20 cellular contexts compared by ENCODE assay signal in genomic region chr10:97547889-97548485, GRCh38. TPM values are rescaled to one million over a fixed set of nuclear protein-coding genes. Genes with fewer than 3 reads are reported as not detected.
DNase-seq lines count a peak whose midpoint lies in the region; ATAC-seq, FAIRE-seq and TF ChIP-seq lines count a peak whose summit lies in the region.
"Had no signal": no experiment of that assay in that cellular context is flagged by ENCODE, and none has a peak within 500 bp of the region (broad histone marks: within the 10 kb centered on the region; RNA-seq: fewer than 3 reads in every experiment).

No MANE protein-coding gene starts in this region.

- DNase-seq in NCI-H2227 treated with DMSO at 0.1 percent for 48 hours (lab: John Stamatoyannopoulos, UW) (peak; percentile 19), astrocyte (ENCODE audit: low read depth) (peak; percentile 45), heart right ventricle (no peak), sciatic nerve (ENCODE audit: low spot score) (no peak), tibial nerve (ENCODE audit: low spot score in 2 of 2) (no peak), NCI-H187 (lab: John Stamatoyannopoulos, UW) (no peak), DMS153 treated with DMSO at 0.1 percent for 48 hours (lab: John Stamatoyannopoulos, UW; ENCODE audit: unreplicated experiment) (no peak), NCI-H345 (lab: John Stamatoyannopoulos, UW) (no peak)
- DNase-seq: activated CD4-positive, alpha-beta T cell treated with anti-CD3 and anti-CD28 coated beads for 1 hour; central memory CD4-positive, alpha-beta T cell; effector CD4-positive, alpha-beta T cell; NCI-H1048; NCI-H774; stimulated activated CD4-positive, alpha-beta T cell treated with anti-CD3 and anti-CD28 coated beads, Interleukin-2, amount 100 ng/mL, for 24 hours had no signal

- H3K4me1 ChIP-seq in astrocyte (ENCODE audit: insufficient read depth, low read length) (peaks cover 22% of the 10 kb centered on the region), heart right ventricle (peaks cover 17 to 63% (median 50%) of the 10 kb centered on the region in 9 donors), tibial nerve (peaks cover 0 to 54% (median 18%) of the 10 kb centered on the region in 4 donors)

- H3K27me3 ChIP-seq in astrocyte (ENCODE audit: insufficient read depth, low read length) (no peaks in the 10 kb centered on the region), heart right ventricle (no peaks in the 10 kb centered on the region), tibial nerve (no peaks in the 10 kb centered on the region)
- H3K27me3 ChIP-seq: esophagus muscularis mucosa had no signal

- H3K9ac ChIP-seq in astrocyte (ENCODE audit: low read length): no peak overlapping the region

- 51 to 58% methylated on average over 6 of the region's 6 CpGs for WGBS in heart right ventricle, 2 donors
- 63 to 72% methylated on average over 6 of the region's 6 CpGs for WGBS in tibial nerve, 2 donors

- no peak for TF ChIP-seq POLR2A in tibial nerve (IDR thresholded peaks at IDR 0.05)

- no peak for TF ChIP-seq EP300 in tibial nerve (IDR thresholded peaks at IDR 0.05)

- no peak overlapping the region for H3K4me3 Mint-ChIP-seq in astrocyte (ENCODE audit: unreplicated experiment)
- H3K4me3 Mint-ChIP-seq: activated naive CD8-positive, alpha-beta T cell; activated T-helper 1 cell treated with anti-CD3 and anti-CD28 coated beads, Interleukin-12 subunit alpha, Interleukin-12 subunit beta, Interleukin-2, Interleukin-4 antibody, amounts not matched to agents 30 ng/mL and 10 ng/mL and 1 ng/mL, durations not matched to agents 14 hours and 24 hours and 36 hours; stimulated activated naive CD8-positive, alpha-beta T cell treated with anti-CD3 and anti-CD28 coated beads, Interleukin-15, Interleukin-2, amounts not matched to agents 100 ng/mL and 50 ng/mL, for 24 hours had no signal

- H3K79me2 ChIP-seq in astrocyte (ENCODE audit: insufficient read depth, low read length): peaks cover 52% of the 10 kb centered on the region

- intact Hi-C loops in heart right ventricle (cut with DNase I): loop anchor here in 2 of 10 donors (2.0 to 5.0 kb wide), 2 partner anchors 51 to 85 kb away; partner anchors contain the start of genes MMS19 (in 1 of the 2) and UBTD1 (in 1 of the 2)
- intact Hi-C loops in sciatic nerve (cut with DNase I): loop anchor here (10.0 kb wide), 1 partner anchor 927 kb away; no protein-coding TSS in a partner anchor

- H3K4me1 Mint-ChIP-seq in astrocyte (ENCODE audit: low read depth, unreplicated experiment): peaks cover 63% of the 10 kb centered on the region

- H3K27ac ChIP-seq in astrocyte (ENCODE audit: low read depth, low read length) (no peak overlapping the region), heart right ventricle (peak overlapping the region in 6 of 10 donors; percentile 42 to 81 (median 70)), tibial nerve (no peak overlapping the region)
- H3K27ac ChIP-seq: esophagus muscularis mucosa had no signal

- peaks cover 6% of the 10 kb centered on the region for H4K20me1 ChIP-seq in astrocyte (ENCODE audit: insufficient read depth, low read length)

- H3K4me3 ChIP-seq in astrocyte (ENCODE audit: insufficient read depth, low read depth, low read length) (no peak overlapping the region), heart right ventricle (no peak overlapping the region), tibial nerve (no peak overlapping the region)
- H3K4me3 ChIP-seq: esophagus muscularis mucosa had no signal

- ATAC-seq in heart right ventricle (peak in 6 of 8 donors; percentile 11 to 72 (median 28)), sciatic nerve (peak; percentile 23)

- peaks cover 7% of the 10 kb centered on the region for H3K36me3 Mint-ChIP-seq in astrocyte (ENCODE audit: low read depth, unreplicated experiment)
- H3K36me3 Mint-ChIP-seq: activated naive CD8-positive, alpha-beta T cell had no signal

- TF ChIP-seq CTCF in astrocyte (IDR thresholded peaks at IDR 0.05; ENCODE audit: insufficient read depth, low read depth, low read length) (no peak), heart right ventricle (IDR thresholded peaks at IDR 0.05) (no peak), tibial nerve (IDR thresholded peaks at IDR 0.05) (no peak)

- H3K9me3 Mint-ChIP-seq in astrocyte (ENCODE audit: unreplicated experiment): no peaks in the 10 kb centered on the region
- H3K9me3 Mint-ChIP-seq: activated T-helper 1 cell treated with anti-CD3 and anti-CD28 coated beads, Interleukin-12 subunit alpha, Interleukin-12 subunit beta, Interleukin-2, Interleukin-4 antibody, amounts not matched to agents 30 ng/mL and 10 ng/mL and 1 ng/mL, durations not matched to agents 14 hours and 24 hours and 36 hours; stimulated activated naive CD8-positive, alpha-beta T cell treated with anti-CD3 and anti-CD28 coated beads, Interleukin-15, Interleukin-2, amounts not matched to agents 100 ng/mL and 50 ng/mL, for 24 hours had no signal

- H2AFZ ChIP-seq in astrocyte (ENCODE audit: low read depth, low read length): no peak overlapping the region

- H3K9me3 ChIP-seq in astrocyte (ENCODE audit: insufficient read depth, low read depth, low read length) (no peaks in the 10 kb centered on the region), heart right ventricle (no peaks in the 10 kb centered on the region), tibial nerve (no peaks in the 10 kb centered on the region)
- H3K9me3 ChIP-seq: esophagus muscularis mucosa had no signal

- H3K27ac Mint-ChIP-seq in astrocyte (ENCODE audit: unreplicated experiment): peak overlapping the region; percentile 91
- H3K27ac Mint-ChIP-seq: activated naive CD8-positive, alpha-beta T cell; activated T-helper 1 cell treated with anti-CD3 and anti-CD28 coated beads, Interleukin-12 subunit alpha, Interleukin-12 subunit beta, Interleukin-2, Interleukin-4 antibody, amounts not matched to agents 30 ng/mL and 10 ng/mL and 1 ng/mL, durations not matched to agents 14 hours and 24 hours and 36 hours; stimulated activated naive CD8-positive, alpha-beta T cell treated with anti-CD3 and anti-CD28 coated beads, Interleukin-15, Interleukin-2, amounts not matched to agents 100 ng/mL and 50 ng/mL, for 24 hours had no signal

- FAIRE-seq in astrocyte (lab: Jason Lieb, UNC): peak; percentile 5

- H3K36me3 ChIP-seq in astrocyte (ENCODE audit: insufficient read depth, low read length) (no peaks in the 10 kb centered on the region), heart right ventricle (no peaks in the 10 kb centered on the region), tibial nerve (no peaks in the 10 kb centered on the region)
- H3K36me3 ChIP-seq: esophagus muscularis mucosa had no signal

- peak overlapping the region; percentile 17 for H3K4me2 ChIP-seq in astrocyte (ENCODE audit: low read length)

- no peaks in the 10 kb centered on the region for H3K27me3 Mint-ChIP-seq in astrocyte (ENCODE audit: low read depth, unreplicated experiment)
- H3K27me3 Mint-ChIP-seq: activated naive CD8-positive, alpha-beta T cell; stimulated activated naive CD8-positive, alpha-beta T cell treated with anti-CD3 and anti-CD28 coated beads, Interleukin-15, Interleukin-2, amounts not matched to agents 100 ng/mL and 50 ng/mL, for 24 hours had no signal

RNA-seq across cellular contexts. Expression of gene ANKRD2, which starts 24.6 kb away (rescaled TPM):
- total RNA-seq in astrocyte (0.22 and 0.36 TPM in 2 replicates), heart right ventricle (100 to 1,000 TPM in 6 of 10 donors, 10 to 100 TPM in 4; 46.3 to 395 (median 133) TPM), sciatic nerve (not detected), tibial nerve (1 to 10 TPM in 1 of 4 donors, under 1 TPM in 1, not detected in 2; 0.22 to 1.0 TPM)
- 100 to 1,000 TPM; 248 to 370 TPM for polyA plus RNA-seq in heart right ventricle
- total RNA-seq: activated T-helper 1 cell treated with anti-CD3 and anti-CD28 coated beads, Interleukin-12 subunit alpha, Interleukin-12 subunit beta, Interleukin-2, Interleukin-4 antibody, amounts not matched to agents 30 ng/mL and 10 ng/mL and 1 ng/mL, durations not matched to agents 14 hours and 24 hours and 36 hours; liver had no signal
- polyA plus RNA-seq: liver had no signal

RNA-seq across cellular contexts. Expression of gene HOGA1, which starts 36.2 kb away (rescaled TPM):
- total RNA-seq in astrocyte (0.23 and 0.31 TPM in 2 replicates), heart right ventricle (10 to 100 TPM in 9 of 10 donors, 1 to 10 TPM in 1; 8.9 to 42.5 (median 17.4) TPM), sciatic nerve (4.1 TPM), tibial nerve (10 to 100 TPM in 3 of 4 donors, 1 to 10 TPM in 1; 3.6 to 31.6 (median 25.3) TPM)
- polyA plus RNA-seq in heart right ventricle: 10 to 100 TPM; 30.4 to 58.3 TPM
- total RNA-seq: activated T-helper 1 cell treated with anti-CD3 and anti-CD28 coated beads, Interleukin-12 subunit alpha, Interleukin-12 subunit beta, Interleukin-2, Interleukin-4 antibody, amounts not matched to agents 30 ng/mL and 10 ng/mL and 1 ng/mL, durations not matched to agents 14 hours and 24 hours and 36 hours had no signal

RNA-seq across cellular contexts. Expression of gene C10orf62, which starts 41.5 kb away (rescaled TPM):
- total RNA-seq in astrocyte: not detected in 2 replicates
- 1 to 10 TPM in 3 of 10 donors, under 1 TPM in 5, not detected in 2; 0.20 to 1.7 (median 0.73) TPM for total RNA-seq in heart right ventricle
- 1 to 10 TPM; 1.1 to 2.4 TPM for polyA plus RNA-seq in heart right ventricle
- total RNA-seq in sciatic nerve: not detected
- 1 to 10 TPM; 1.1 to 1.7 (median 1.2) TPM for total RNA-seq in tibial nerve
- total RNA-seq: activated T-helper 1 cell treated with anti-CD3 and anti-CD28 coated beads, Interleukin-12 subunit alpha, Interleukin-12 subunit beta, Interleukin-2, Interleukin-4 antibody, amounts not matched to agents 30 ng/mL and 10 ng/mL and 1 ng/mL, durations not matched to agents 14 hours and 24 hours and 36 hours; ureter had no signal

RNA-seq across cellular contexts. Expression of gene UBTD1, which starts 49.3 kb away (rescaled TPM):
- total RNA-seq in astrocyte (73.1 and 81.9 TPM in 2 replicates), heart right ventricle (10 to 100 TPM; 13.6 to 34.0 (median 20.5) TPM), sciatic nerve (8.1 TPM), tibial nerve (10 to 100 TPM in 3 of 4 donors, 1 to 10 TPM in 1; 9.4 to 17.1 (median 16.5) TPM)
- 10 to 100 TPM; 36.5 to 56.0 TPM for polyA plus RNA-seq in heart right ventricle

RNA-seq across cellular contexts. Expression of gene MMS19, which starts 49.8 kb away (rescaled TPM):
- total RNA-seq in astrocyte (84.4 and 97.2 TPM in 2 replicates), heart right ventricle (10 to 100 TPM; 34.7 to 49.1 (median 43.8) TPM), sciatic nerve (65.9 TPM), tibial nerve (10 to 100 TPM; 80.4 to 90.2 (median 88.4) TPM)
- 10 to 100 TPM; 44.0 to 64.9 TPM for polyA plus RNA-seq in heart right ventricle

Comparison
In these comparisons a context has a peak if more than half of its experiments do, and no peak if none do; other contexts are left out.
1. DNase-seq: peak in NCI-H2227 treated with DMSO at 0.1 percent for 48 hours (single experiment) and astrocyte (single experiment); none in heart right ventricle (0 of 2), sciatic nerve (single experiment), tibial nerve (0 of 2), NCI-H187 (0 of 2), DMS153 treated with DMSO at 0.1 percent for 48 hours (single experiment) and NCI-H345 (single experiment).
2. H3K27ac ChIP-seq: peak in heart right ventricle (6 of 10); none in astrocyte (single experiment) and tibial nerve (0 of 4).
3. RNA of gene ANKRD2, which starts 24.6 kb away (total RNA-seq): 46.3 to 395 TPM in heart right ventricle; 0.22 to 0.36 TPM in astrocyte, 0.22 to 1.0 TPM in tibial nerve and not detected in sciatic nerve (single experiment); every median in the first group is over 10 times any median in the second.